In genomic region chr22:17778412-17778976, GRCh38 we compare ENCODE assay signal across 1 cellular context.
TF ChIP-seq lines count a peak whose summit lies in the region.

No MANE protein-coding gene starts in this region.

TF ChIP-seq in GM12878, 131 proteins besides CTCF, POLR2A, EP300 and RAD21:
- TF ChIP-seq MLLT1 (IDR thresholded peaks at IDR 0.05) (peak; percentile 95), BHLHE40 (IDR thresholded peaks at IDR 0.05; ENCODE audit: borderline replicate concordance in 1 of 2, low read depth in 2 of 2, low read length in 1 of 2) (0 out of 4 replicates have a peak, but pooled peaks of 1 of the 2 experiments have one; percentile 26), BACH1 (IDR thresholded peaks at IDR 0.05; ENCODE audit: borderline replicate concordance) (no peak), POLR2AphosphoS5 (IDR thresholded peaks at IDR 0.05; ENCODE audit: low read length) (peak; percentile 29; the same call in 1 of the 2 replicates)
